Comparison of ENCODE assay signal across 8 cellular contexts in genomic region chr19:14370169-14370998, GRCh38. TPM values are rescaled to one million over a fixed set of nuclear protein-coding genes. Genes with fewer than 3 reads are reported as not detected.
DNase-seq lines count a peak whose midpoint lies in the region; ATAC-seq and TF ChIP-seq lines count a peak whose summit lies in the region.

No MANE protein-coding gene starts in this region.

- ATAC-seq in T-cell (replicated peaks in 1 of 4) (peak in 3 of 4 experiments; percentile 9 to 32 (median 15)), GM21423 (IDR thresholded peaks at IDR 0.05; ENCODE audit: unreplicated experiment) (no peak)

- H3K27ac ChIP-seq in colonic mucosa: peak overlapping the region; percentile 58
- H3K27ac ChIP-seq in skin epidermis: peak overlapping the region; percentile 30 to 94 (median 78)

- H3K4me3 ChIP-seq in colonic mucosa: no peak overlapping the region
- H3K4me3 ChIP-seq in skin epidermis: peak overlapping the region in 1 of 7 experiments; percentile 15

- peak overlapping the region; percentile 90 to 99 for H3K27ac Mint-ChIP-seq in T-cell

- no peaks in the 10 kb centered on the region for H3K36me3 Mint-ChIP-seq in T-cell

- in situ Hi-C loops in GM13977 (cut with MboI; ENCODE audit: low pct_unique_long_range_greater_than_20kb, low sequenced_read_pairs, unreplicated experiment): no loop called here

- CTCF ChIA-PET in T-cell (lab: Charles Lee): interaction anchor here in 1 of 2 donors (1.1 to 1.3 kb wide), 3 partner anchors 8 to 11 kb away, joined by 8 to 12 read pairs (median 12); partner anchors contain the start of gene ADGRE5

- peaks cover 11% of the 10 kb centered on the region for H3K4me1 ChIP-seq in colonic mucosa

- no peaks in the 10 kb centered on the region for H3K36me3 ChIP-seq in colonic mucosa

- H3K9ac ChIP-seq in colonic mucosa (ENCODE audit: low read depth in 2 of 2, low read length in 2 of 2): peak overlapping the region; percentile 43 to 51

- H3K4me1 Mint-ChIP-seq in T-cell: peaks cover 75 to 79% (median 79%) of the 10 kb centered on the region in 3 donors

- intact Hi-C loops in colonic mucosa (cut with DNase I): no loop called here

- DNase-seq in GM13977 (ENCODE audit: low spot score) (peak; percentile 28), T-cell (peak in 31 of 34 experiments; percentile 50 to 70 (median 61)), colonic mucosa (no peak), HPDE6-E6E7 (ENCODE audit: extremely low spot score) (no peak), cerebellar nuclear complex (lab: John Stamatoyannopoulos, UW) (no peak), HuH-7 (ENCODE audit: low spot score) (no peak)

- H3K27me3 Mint-ChIP-seq in T-cell: no peaks in the 10 kb centered on the region

- H3K27me3 ChIP-seq in colonic mucosa: no peaks in the 10 kb centered on the region

- H3K9me3 Mint-ChIP-seq in T-cell: no peaks in the 10 kb centered on the region

- H3K9me3 ChIP-seq in colonic mucosa: no peaks in the 10 kb centered on the region

- H3K4me3 Mint-ChIP-seq in T-cell: peak overlapping the region; percentile 79 to 85 (median 84)

- TF ChIP-seq CTCF in GM13977 (IDR thresholded peaks at IDR 0.05; ENCODE audit: extremely low read depth, insufficient read depth, missing control alignments): no peak
- no peak for TF ChIP-seq CTCF in colonic mucosa (IDR thresholded peaks at IDR 0.05)

- POLR2A ChIA-PET in T-cell (lab: Charles Lee): interaction anchor here (0.6 to 3.3 kb wide), 12 partner anchors 8 to 1577 kb away, joined by 3 to 61 read pairs (median 5); partner anchors contain the start of gene ADGRE5 (in 2 of the 2)

RNA-seq across cellular contexts. Expression of gene ADGRE5, which starts 10.9 kb away (rescaled TPM):
- total RNA-seq in T-cell (1,000 to 10,000 TPM in 1 of 5 donors, 100 to 1,000 TPM in 4; 194 to 1,118 (median 206) TPM), colonic mucosa (100 to 1,000 TPM; 133 to 175 TPM)

RNA-seq across cellular contexts. Expression of gene DDX39A, which starts 48.8 kb away (rescaled TPM):
- 100 to 1,000 TPM; 159 to 280 (median 179) TPM for total RNA-seq in T-cell
- total RNA-seq in colonic mucosa: 100 to 1,000 TPM in 1 of 2 donors, 10 to 100 TPM in 1; 55.2 to 160 TPM

Comparison
In these comparisons a context has a peak if more than half of its experiments do, and no peak if none do; other contexts are left out.
1. DNase-seq: peak in GM13977 (single experiment) and T-cell (31 of 34); none in colonic mucosa (single experiment), HPDE6-E6E7 (single experiment), cerebellar nuclear complex (0 of 2) and HuH-7 (single experiment).